ENCODE assay signal across 8 cellular contexts in genomic region chr18:77065221-77065981, GRCh38.
DNase-seq lines count a peak whose midpoint lies in the region; ATAC-seq lines count a peak whose summit lies in the region.

No MANE protein-coding gene starts in this region.

- H3K4me3 Mint-ChIP-seq in central memory CD8-positive, alpha-beta T cell, result peak overlapping the region; percentile 14

- no peaks in the 10 kb centered on the region for H3K9me3 Mint-ChIP-seq in central memory CD8-positive, alpha-beta T cell

- H3K27me3 Mint-ChIP-seq in central memory CD8-positive, alpha-beta T cell, result no peaks in the 10 kb centered on the region

- peak; percentile 37 for ATAC-seq in HG03378 (IDR thresholded peaks at IDR 0.05; ENCODE audit: unreplicated experiment)
- ATAC-seq in central memory CD8-positive, alpha-beta T cell (replicated peaks; ENCODE audit: extremely low read depth, poor library complexity, severe bottlenecking), result no peak

- H3K4me1 Mint-ChIP-seq in central memory CD8-positive, alpha-beta T cell, result peaks cover 97% of the 10 kb centered on the region

- H3K27ac Mint-ChIP-seq in central memory CD8-positive, alpha-beta T cell (ENCODE audit: low read depth), result peak overlapping the region; percentile 99

- H3K36me3 Mint-ChIP-seq in central memory CD8-positive, alpha-beta T cell (ENCODE audit: insufficient read depth), result peaks cover 70% of the 10 kb centered on the region

- DNase-seq in DMS53 (lab: John Stamatoyannopoulos, UW) (peak; percentile 23), DMS53 treated with DMSO at 0.1 percent for 48 hours (lab: John Stamatoyannopoulos, UW; ENCODE audit: unreplicated experiment) (no peak), SW480 (ENCODE audit: low spot score) (peak; percentile 8), myocyte (ENCODE audit: low read depth) (peak; percentile 76), SHP77 treated with DMSO at 0.1 percent for 48 hours (lab: John Stamatoyannopoulos, UW) (no peak), NCI-H774 (lab: John Stamatoyannopoulos, UW) (no peak)
- DNase-seq in central memory CD8-positive, alpha-beta T cell (ENCODE audit: low spot score in 2 of 2), result no peak

Comparison
In these comparisons a context has a peak if more than half of its experiments do, and no peak if none do; other contexts are left out.
1. DNase-seq: peak in DMS53 (single experiment), SW480 (single experiment) and myocyte (single experiment); none in DMS53 treated with DMSO at 0.1 percent for 48 hours (single experiment), central memory CD8-positive, alpha-beta T cell (0 of 2), SHP77 treated with DMSO at 0.1 percent for 48 hours (single experiment) and NCI-H774 (single experiment).